In the genomic region with DNA sequence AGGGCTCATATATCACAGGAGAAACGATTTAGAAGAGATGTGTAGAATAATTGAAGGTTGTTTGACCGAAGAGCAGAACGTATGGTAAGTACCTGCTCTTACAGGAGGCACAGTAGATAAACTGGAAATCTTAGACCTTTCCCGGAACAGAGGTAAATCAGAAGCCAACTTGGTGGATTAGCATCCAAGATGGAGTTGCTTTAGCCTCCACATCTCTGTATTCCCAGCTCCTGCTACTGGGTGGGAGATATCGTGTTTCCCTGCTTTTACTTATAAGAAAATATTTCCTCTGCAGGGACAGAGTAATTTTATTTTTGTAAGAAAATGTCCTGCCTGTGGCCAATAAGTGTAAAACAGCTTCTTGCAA, we compare ENCODE assay signal across 1 cellular context.
TF ChIP-seq lines count a peak whose summit lies in the region.

No MANE protein-coding gene starts in this region.

TF ChIP-seq in H1, 55 proteins besides CTCF, POLR2A, EP300 and RAD21:
- TF ChIP-seq KDM4A (IDR thresholded peaks at IDR 0.05; ENCODE audit: low read depth, low read length, severe bottlenecking) (no peak), SIX5 (IDR thresholded peaks at IDR 0.05; ENCODE audit: low read depth, low read length) (no peak), CEBPB (IDR thresholded peaks at IDR 0.05; ENCODE audit: low read depth, low read length) (no peak), ASH2L (IDR thresholded peaks at IDR 0.05; ENCODE audit: low read length) (no peak), KDM1A (IDR thresholded peaks at IDR 0.05; ENCODE audit: borderline replicate concordance, low read length) (no peak), MAFK (IDR thresholded peaks at IDR 0.05; ENCODE audit: low read depth, low read length) (no peak), GABPA (IDR thresholded peaks at IDR 0.05; ENCODE audit: borderline replicate concordance, insufficient read depth, low read length) (no peak), RFX5 (IDR thresholded peaks at IDR 0.05; ENCODE audit: borderline replicate concordance, low read depth, low read length) (no peak), CBX8 (IDR thresholded peaks at IDR 0.05; ENCODE audit: borderline replicate concordance, low read depth, low read length) (no peak), TAF1 (IDR thresholded peaks at IDR 0.05; ENCODE audit: low read depth, low read length) (no peak), SP2 (IDR thresholded peaks at IDR 0.05; ENCODE audit: low read length) (no peak), ZNF274 (IDR thresholded peaks at IDR 0.05; ENCODE audit: borderline replicate concordance, extremely low read depth, low read length) (no peak), CBX5 (IDR thresholded peaks at IDR 0.05; ENCODE audit: low read depth, low read length) (no peak), TAF7 (optimal IDR thresholded peaks at IDR 0.05; ENCODE audit: borderline replicate concordance, low read depth, low read length) (no peak), SRF (IDR thresholded peaks at IDR 0.05; ENCODE audit: low read depth, low read length) (no peak)
- TF ChIP-seq, protein P1, sequence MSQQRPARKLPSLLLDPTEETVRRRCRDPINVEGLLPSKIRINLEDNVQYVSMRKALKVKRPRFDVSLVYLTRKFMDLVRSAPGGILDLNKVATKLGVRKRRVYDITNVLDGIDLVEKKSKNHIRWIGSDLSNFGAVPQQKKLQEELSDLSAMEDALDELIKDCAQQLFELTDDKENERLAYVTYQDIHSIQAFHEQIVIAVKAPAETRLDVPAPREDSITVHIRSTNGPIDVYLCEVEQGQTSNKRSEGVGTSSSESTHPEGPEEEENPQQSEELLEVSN (IDR thresholded peaks at IDR 0.05): no peak
- TF ChIP-seq, protein P2, sequence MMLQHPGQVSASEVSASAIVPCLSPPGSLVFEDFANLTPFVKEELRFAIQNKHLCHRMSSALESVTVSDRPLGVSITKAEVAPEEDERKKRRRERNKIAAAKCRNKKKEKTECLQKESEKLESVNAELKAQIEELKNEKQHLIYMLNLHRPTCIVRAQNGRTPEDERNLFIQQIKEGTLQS (IDR thresholded peaks at IDR 0.05; ENCODE audit: insufficient read depth, low read depth, low read length): no peak
